In the genomic region with DNA sequence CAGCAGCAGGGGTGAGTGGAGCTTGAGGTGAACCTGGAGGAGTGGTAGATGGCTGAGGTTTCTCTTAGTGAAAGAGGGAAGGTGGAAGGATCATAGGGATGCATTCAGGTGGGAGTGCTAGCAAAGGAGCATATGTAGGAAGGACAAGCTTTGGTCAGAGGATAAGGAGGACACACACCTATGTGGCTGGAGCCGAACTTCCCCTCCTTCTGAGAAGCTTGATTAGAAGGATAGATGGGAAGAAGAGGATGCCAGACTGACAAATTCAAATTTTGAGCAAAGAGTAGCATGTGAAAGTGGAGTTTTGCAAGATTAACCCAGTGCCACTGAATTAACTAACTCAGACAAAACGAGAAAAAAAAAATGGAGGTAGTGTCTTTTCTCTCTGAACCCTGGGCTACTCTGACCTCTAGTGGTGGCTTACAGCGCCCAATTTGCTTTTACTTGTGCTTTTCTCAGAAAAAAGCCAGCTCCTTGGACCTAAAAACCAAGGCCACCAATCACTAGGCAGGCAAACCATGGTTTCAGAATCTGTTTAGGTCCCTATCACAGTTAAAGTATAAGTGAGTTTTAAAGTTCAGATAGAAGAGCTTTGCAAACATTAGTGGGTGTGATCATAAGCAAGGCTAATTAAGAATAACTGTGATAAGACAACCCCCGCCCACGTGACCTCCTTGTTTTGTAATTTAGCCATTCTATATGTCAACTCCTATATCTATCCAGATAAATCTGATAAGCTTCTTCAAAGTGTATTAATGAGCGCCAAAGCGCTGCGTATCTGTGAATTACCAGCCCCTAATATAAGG, we compare ENCODE assay signal across 8 cellular contexts. TPM values are rescaled to one million over a fixed set of nuclear protein-coding genes. Genes with fewer than 3 reads are reported as not detected.
DNase-seq lines count a peak whose midpoint lies in the region; ATAC-seq and TF ChIP-seq lines count a peak whose summit lies in the region.

No MANE protein-coding gene starts in this region.

- H3K4me3 ChIP-seq in BLaER1 (no peak overlapping the region), HCT116 (replicated peaks in 1 of 2; ENCODE audit: low read depth in 1 of 2, low read length in 2 of 2) (no peak overlapping the region; a peak in 1 of 4 replicates)

- TF ChIP-seq POLR2A in HCT116 (IDR thresholded peaks at IDR 0.05; ENCODE audit: borderline replicate concordance, extremely low read depth, insufficient read depth, insufficient read length) = no peak

- peak; percentile 75 to 82 (median 75) for TF ChIP-seq CTCF in HCT116 (IDR thresholded peaks at IDR 0.05 in 2 of 3, conservative IDR thresholded peaks at IDR 0.05 in 1 of 3; ENCODE audit: borderline replicate concordance in 1 of 3, insufficient read depth in 1 of 3, low read depth in 2 of 3, low read length in 2 of 3)

- H3K79me2 ChIP-seq in HCT116 (ENCODE audit: insufficient read depth, low read length) = peaks cover 57% of the 10 kb centered on the region

- H3K36me3 ChIP-seq in BLaER1 (no peaks in the 10 kb centered on the region), HCT116 (ENCODE audit: control insufficient read depth in 1 of 2, insufficient read depth in 2 of 2, low read length in 2 of 2) (peaks cover 0 to 42% of the 10 kb centered on the region in 2 experiments; a peak in 2 of 4 replicates)

- CTCF ChIA-PET in HCT116 (lab: Charles Lee) = interaction anchor here (0.6 to 3.8 kb wide), 27 partner anchors 9 to 955 kb away, joined by 3 to 27 read pairs (median 5); a partner anchor contains a TSS

- TF ChIP-seq RAD21 in HCT116 (IDR thresholded peaks at IDR 0.05; ENCODE audit: low read depth) = peak; percentile 84

- H3K4me1 ChIP-seq in BLaER1 (peaks cover 5% of the 10 kb centered on the region; the same call in 1 of the 2 replicates), HCT116 (ENCODE audit: control insufficient read depth in 1 of 2, insufficient read depth in 2 of 2, low read length in 2 of 2) (peaks cover 34 to 52% of the 10 kb centered on the region in 2 experiments)

- POLR2A ChIA-PET in HCT116 (lab: Charles Lee) = interaction anchor here (1.0 to 1.9 kb wide), 4 partner anchors 16 to 188 kb away, joined by 3 to 11 read pairs (median 4); a partner anchor contains a TSS

- RAD21 ChIA-PET in HCT116 (lab: Charles Lee; ENCODE audit: low non-redundant PET in 1 of 2, low total read pairs in 2 of 2, uncharacterized antibody in 2 of 2, unreplicated experiment in 2 of 2) = interaction anchor here (0.7 to 1.9 kb wide), 11 partner anchors 11 to 228 kb away, joined by 3 to 14 read pairs (median 4); a partner anchor contains a TSS

- H3K9ac ChIP-seq in BLaER1 (no peak overlapping the region), HCT116 (ENCODE audit: low read length) (peak overlapping the region; percentile 40)

- H3K27ac ChIP-seq in BLaER1 = no peak overlapping the region
- H3K27ac ChIP-seq in HCT116 (ENCODE audit: low read depth, low read length) = peak overlapping the region; percentile 4; the same call in 1 of the 2 replicates

- H2AFZ ChIP-seq in HCT116 (ENCODE audit: low read depth, low read length, poor library complexity, severe bottlenecking) = no peak overlapping the region

- DNase-seq in HCT116 (ENCODE audit: low read depth, low spot score) = peak; percentile 53
- peak; percentile 69 for DNase-seq in NCI-H69 (lab: John Stamatoyannopoulos, UW)
- peak; percentile 64 to 66 for DNase-seq in activated CD4-positive, alpha-beta T cell treated with anti-CD3 and anti-CD28 coated beads, Interleukin-2, amount 50 U/mL, for 4 hours
- peak; percentile 58 for DNase-seq in effector CD4-positive, alpha-beta T cell
- peak; percentile 43 for DNase-seq in middle frontal gyrus (ENCODE audit: extremely low spot score, low spot score)
- peak; percentile 45 to 49 for DNase-seq in stimulated activated CD8-positive, alpha-beta memory T cell treated with anti-CD3 and anti-CD28 coated beads, Interleukin-7, amount 100 ng/mL, for 1 hour (ENCODE audit: low read depth in 2 of 2)

- intact Hi-C loops in HCT116 (cut with micrococcal nuclease) = loop anchor here (1.0 to 2.0 kb wide), 3 partner anchors 188 to 296 kb away; no protein-coding TSS in a partner anchor

- peaks cover 5% of the 10 kb centered on the region; the same call in 1 of the 2 replicates for H3K9me3 ChIP-seq in BLaER1
- no peaks in the 10 kb centered on the region for H3K9me3 ChIP-seq in HCT116 (ENCODE audit: control insufficient read depth in 1 of 2, insufficient read depth in 1 of 2, low read depth in 1 of 2, low read length in 2 of 2)

- peak; percentile 57 for ATAC-seq in HCT116
- ATAC-seq in GM21528 (IDR thresholded peaks at IDR 0.05; ENCODE audit: low FRiP score, unreplicated experiment) = no peak

- no peaks in the 10 kb centered on the region for H3K27me3 ChIP-seq in BLaER1
- no peaks in the 10 kb centered on the region for H3K27me3 ChIP-seq in HCT116 (ENCODE audit: insufficient read depth, low read length)

- H3K4me2 ChIP-seq in BLaER1 (peak overlapping the region; percentile 13; the same call in 1 of the 2 replicates), HCT116 (ENCODE audit: low read length) (peak overlapping the region; percentile 68)

- H3K9me2 ChIP-seq in HCT116 (ENCODE audit: insufficient read depth) = no peaks in the 10 kb centered on the region

- BruUV-seq in HCT116 (replicated peaks; lab: Mats Ljungman, UMichigan) = no TSS peak

- H4K20me1 ChIP-seq in BLaER1 = no peaks in the 10 kb centered on the region
- no peaks in the 10 kb centered on the region for H4K20me1 ChIP-seq in HCT116 (ENCODE audit: insufficient read depth)

TF ChIP-seq in HCT116, 20 proteins besides CTCF, POLR2A, EP300 and RAD21:
- TF ChIP-seq POLR2AphosphoS5 (IDR thresholded peaks at IDR 0.05; ENCODE audit: low read depth, low read length) = no peak
- TF ChIP-seq, protein P1, sequence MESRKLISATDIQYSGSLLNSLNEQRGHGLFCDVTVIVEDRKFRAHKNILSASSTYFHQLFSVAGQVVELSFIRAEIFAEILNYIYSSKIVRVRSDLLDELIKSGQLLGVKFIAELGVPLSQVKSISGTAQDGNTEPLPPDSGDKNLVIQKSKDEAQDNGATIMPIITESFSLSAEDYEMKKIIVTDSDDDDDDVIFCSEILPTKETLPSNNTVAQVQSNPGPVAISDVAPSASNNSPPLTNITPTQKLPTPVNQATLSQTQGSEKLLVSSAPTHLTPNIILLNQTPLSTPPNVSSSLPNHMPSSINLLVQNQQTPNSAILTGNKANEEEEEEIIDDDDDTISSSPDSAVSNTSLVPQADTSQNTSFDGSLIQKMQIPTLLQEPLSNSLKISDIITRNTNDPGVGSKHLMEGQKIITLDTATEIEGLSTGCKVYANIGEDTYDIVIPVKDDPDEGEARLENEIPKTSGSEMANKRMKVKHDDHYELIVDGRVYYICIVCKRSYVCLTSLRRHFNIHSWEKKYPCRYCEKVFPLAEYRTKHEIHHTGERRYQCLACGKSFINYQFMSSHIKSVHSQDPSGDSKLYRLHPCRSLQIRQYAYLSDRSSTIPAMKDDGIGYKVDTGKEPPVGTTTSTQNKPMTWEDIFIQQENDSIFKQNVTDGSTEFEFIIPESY (IDR thresholded peaks at IDR 0.05; ENCODE audit: extremely low read depth, insufficient replicate concordance, low read length) = no peak
- TF ChIP-seq CBX3 (IDR thresholded peaks at IDR 0.05; ENCODE audit: low read depth) = no peak
- TF ChIP-seq JUND (IDR thresholded peaks at IDR 0.05) = no peak
- no peak for TF ChIP-seq SP1 (IDR thresholded peaks at IDR 0.05; ENCODE audit: low read depth)
- TF ChIP-seq EZH2phosphoT487 (IDR thresholded peaks at IDR 0.05; ENCODE audit: borderline replicate concordance) = no peak
- TF ChIP-seq CEBPB (IDR thresholded peaks at IDR 0.05; ENCODE audit: low read depth) = no peak
- TF ChIP-seq SIN3A (IDR thresholded peaks at IDR 0.05; ENCODE audit: low read depth) = no peak
- TF ChIP-seq ZNF274 (IDR thresholded peaks at IDR 0.05; ENCODE audit: low read depth, low read length) = no peak
- no peak for TF ChIP-seq TCF7L2 (IDR thresholded peaks at IDR 0.05; ENCODE audit: borderline replicate concordance, extremely low read depth, insufficient read depth, insufficient read length)
- no peak for TF ChIP-seq FOSL1 (IDR thresholded peaks at IDR 0.05; ENCODE audit: low read depth)
- TF ChIP-seq, protein P2, sequence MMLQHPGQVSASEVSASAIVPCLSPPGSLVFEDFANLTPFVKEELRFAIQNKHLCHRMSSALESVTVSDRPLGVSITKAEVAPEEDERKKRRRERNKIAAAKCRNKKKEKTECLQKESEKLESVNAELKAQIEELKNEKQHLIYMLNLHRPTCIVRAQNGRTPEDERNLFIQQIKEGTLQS (IDR thresholded peaks at IDR 0.05) = no peak
- TF ChIP-seq EZH2 (IDR thresholded peaks at IDR 0.05) = no peak
- TF ChIP-seq EGR1 (IDR thresholded peaks at IDR 0.05; ENCODE audit: low read depth) = no peak
- TF ChIP-seq ZFX (IDR thresholded peaks at IDR 0.05) = no peak
TF ChIP-seq in HCT116: peak in this region for 0.

RNA-seq across cellular contexts. Expression of a gene that starts 15.5 kb away (rescaled TPM):
- total RNA-seq in HCT116 (2021; ENCODE audit: unreplicated experiment) = 110 TPM
- polyA plus RNA-seq in HCT116 (2012) = 170 and 244 TPM in 2 replicates
